In the genomic region with DNA sequence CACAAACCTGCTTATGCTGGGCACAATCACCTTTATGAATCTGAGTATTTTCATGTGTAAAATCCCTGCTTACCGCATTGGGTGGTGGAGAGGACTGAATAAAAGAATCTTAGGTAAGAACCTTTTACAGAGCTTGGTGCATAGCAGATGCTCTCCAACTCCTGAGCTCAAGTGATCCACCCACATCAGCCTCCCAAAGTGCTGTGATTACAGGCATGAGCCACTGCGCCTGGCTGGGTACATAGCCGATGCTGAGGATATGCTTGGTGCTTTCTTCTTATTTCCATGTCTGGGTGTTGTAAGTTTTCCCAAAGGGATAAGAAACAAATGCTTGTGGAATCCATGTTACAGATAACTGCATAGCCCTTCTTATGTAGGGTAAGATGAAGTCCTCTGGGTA, we compare ENCODE assay signal across 15 cellular contexts.
A peak's percentile ranks its signal among the peaks of the same experiment; 100 is the strongest.
DNase-seq lines count a peak whose midpoint lies in the region; ATAC-seq and TF ChIP-seq lines count a peak whose summit lies in the region.
"Had no signal": no experiment of that assay in that cellular context is flagged by ENCODE, and none has a peak within 500 bp of the region (broad histone marks: within the 10 kb centered on the region; RNA-seq: fewer than 3 reads in every experiment).

No MANE protein-coding gene starts in this region.

- ATAC-seq in HG03025 (IDR thresholded peaks at IDR 0.05; ENCODE audit: low FRiP score, unreplicated experiment) (no peak), upper lobe of left lung (ENCODE audit: low FRiP score in 2 of 2) (no peak), GM21423 (IDR thresholded peaks at IDR 0.05; ENCODE audit: unreplicated experiment) (no peak), HG03159 (IDR thresholded peaks at IDR 0.05; ENCODE audit: unreplicated experiment) (no peak)

- peaks cover 6% of the 10 kb centered on the region for H3K27me3 Mint-ChIP-seq in endodermal cell (ENCODE audit: insufficient read depth)

- no peaks in the 10 kb centered on the region for H3K4me1 Mint-ChIP-seq in endodermal cell

- no peak for TF ChIP-seq POLR2A in upper lobe of left lung (IDR thresholded peaks at IDR 0.05)

- H3K27me3 ChIP-seq in endodermal cell (ENCODE audit: control insufficient read depth, insufficient read depth, low read length, poor library complexity, severe bottlenecking) (no peaks in the 10 kb centered on the region), upper lobe of left lung (no peaks in the 10 kb centered on the region)
- H3K27me3 ChIP-seq: BE2C had no signal

- 84 to 92% methylated on average over 2 to 3 of the region's 3 CpGs for WGBS in endodermal cell (ENCODE audit: insufficient coverage in 1 of 2, insufficient read length in 1 of 2), 2 experiments
- WGBS in upper lobe of left lung, 2 donors = 91 to 93% methylated on average over 3 of the region's 3 CpGs

- no peak overlapping the region for H3K27ac Mint-ChIP-seq in endodermal cell
- H3K27ac Mint-ChIP-seq: CD8-positive, alpha-beta memory T cell; HFFc6 had no signal

- no peak overlapping the region for H3K9ac ChIP-seq in endodermal cell (ENCODE audit: extremely low read depth, low read length, poor library complexity, severe bottlenecking)

- peaks cover 21% of the 10 kb centered on the region for H3K9me3 Mint-ChIP-seq in endodermal cell

- TF ChIP-seq EP300 in upper lobe of left lung (IDR thresholded peaks at IDR 0.05) = no peak

- TF ChIP-seq CTCF in endodermal cell (conservative IDR thresholded peaks at IDR 0.05) = no peak
- no peak for TF ChIP-seq CTCF in upper lobe of left lung (IDR thresholded peaks at IDR 0.05)

- DNase-seq in caudate nucleus (lab: John Stamatoyannopoulos, UW) (peak in 27 of 61 donors; percentile 23 to 87 (median 39)), endodermal cell (peak; percentile 22), occipital lobe (lab: John Stamatoyannopoulos, UW) (peak; percentile 26), upper lobe of left lung (no peak)
- DNase-seq: BE2C; Caco-2; CD8-positive, alpha-beta memory T cell; DND-41; GDM1; HCEC 1CT; HFFc6 had no signal

- no peak overlapping the region for H3K4me3 Mint-ChIP-seq in endodermal cell
- H3K4me3 Mint-ChIP-seq: CD8-positive, alpha-beta memory T cell; HFFc6 had no signal

- no peaks in the 10 kb centered on the region for H3K36me3 Mint-ChIP-seq in endodermal cell (ENCODE audit: low read depth)
- H3K36me3 Mint-ChIP-seq: CD8-positive, alpha-beta memory T cell had no signal

- H3K9me3 ChIP-seq in endodermal cell (ENCODE audit: control insufficient read depth, low read length) (no peaks in the 10 kb centered on the region), upper lobe of left lung (peaks cover 0 to 3% (median 0%) of the 10 kb centered on the region in 4 donors)
- H3K9me3 ChIP-seq: A549, BE2C had no signal

- H3K4me1 ChIP-seq in endodermal cell (ENCODE audit: control insufficient read depth, insufficient read depth, low read length) (no peaks in the 10 kb centered on the region), upper lobe of left lung (no peaks in the 10 kb centered on the region)
- H3K4me1 ChIP-seq: A549, Caco-2 had no signal

- H3K4me3 ChIP-seq in endodermal cell (ENCODE audit: low read length) = no peak overlapping the region
- no peak overlapping the region for H3K4me3 ChIP-seq in upper lobe of left lung
- H3K4me3 ChIP-seq: A549 had no signal

- H3K27ac ChIP-seq in caudate nucleus (ENCODE audit: low read depth, low read length) = peak overlapping the region; percentile 40
- no peak overlapping the region for H3K27ac ChIP-seq in endodermal cell (ENCODE audit: low read depth, low read length)
- no peak overlapping the region for H3K27ac ChIP-seq in upper lobe of left lung
- H3K27ac ChIP-seq: A549 had no signal

- H3K36me3 ChIP-seq in endodermal cell (ENCODE audit: control insufficient read depth, insufficient read depth, low read length) (no peaks in the 10 kb centered on the region), upper lobe of left lung (no peaks in the 10 kb centered on the region)

Comparison
In these comparisons a context has a peak if more than half of its experiments do, and no peak if none do; other contexts are left out.
1. DNase-seq: peak in endodermal cell (single experiment) and occipital lobe (single experiment); none in upper lobe of left lung (0 of 2).